1 cellular context compared by ENCODE assay signal in the genomic region with DNA sequence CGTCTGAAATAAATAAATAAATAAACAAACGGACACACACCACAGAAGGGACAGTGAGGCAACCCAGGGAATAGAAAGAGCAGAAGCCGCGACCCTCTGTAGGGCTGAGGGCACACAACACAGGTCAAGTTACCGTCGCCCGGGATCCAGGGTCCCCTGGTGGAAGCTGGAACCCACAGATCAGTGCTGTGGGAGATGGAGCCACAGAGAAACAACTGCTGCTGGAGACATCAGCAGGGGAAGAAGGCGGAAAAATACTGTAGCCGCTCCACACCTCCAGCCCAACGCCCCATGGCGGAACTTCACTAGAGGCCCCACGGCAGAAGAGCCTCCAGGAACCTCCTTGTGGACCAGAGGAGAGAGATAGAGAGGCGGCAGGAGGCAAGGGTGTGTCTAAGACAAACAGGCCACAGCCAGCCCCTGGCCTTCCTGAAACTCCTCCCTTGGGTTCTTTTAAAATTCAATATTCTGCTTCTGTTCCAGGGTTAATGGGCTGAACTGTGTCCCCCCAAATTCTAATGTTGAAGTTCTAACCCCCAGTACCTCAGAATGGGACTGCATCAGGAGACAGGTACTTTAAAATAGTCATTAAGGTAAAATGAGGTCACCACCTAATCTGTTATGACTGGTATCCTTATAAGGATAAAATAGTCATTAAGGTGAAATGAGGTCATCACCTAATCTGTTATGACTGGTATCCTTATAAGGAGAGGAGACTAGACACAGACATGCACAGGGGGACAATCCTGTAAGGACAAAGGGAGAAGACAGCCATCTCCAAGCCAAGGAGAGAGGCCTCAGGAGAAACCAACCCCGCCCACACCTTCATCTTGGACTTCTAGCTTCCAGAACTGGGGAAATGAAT.
TF ChIP-seq lines count a peak whose summit lies in the region.

No MANE protein-coding gene starts in this region.

TF ChIP-seq in K562, 482 proteins besides CTCF, POLR2A, EP300 and RAD21 (continued from another document and continues in another):
- TF ChIP-seq ZBTB33 (CRISPR knock-in tag; IDR thresholded peaks at IDR 0.05): peak; percentile 80
- TF ChIP-seq POLR2H (tag; IDR thresholded peaks at IDR 0.05; ENCODE audit: low read depth): no peak; the same call in 1 of the 2 replicates
- TF ChIP-seq TEAD2 (tag; IDR thresholded peaks at IDR 0.05): no peak
- no peak for TF ChIP-seq WHSC1 (IDR thresholded peaks at IDR 0.05; ENCODE audit: low read length)
- TF ChIP-seq STAT6 (CRISPR knock-in tag; IDR thresholded peaks at IDR 0.05): no peak
- no peak for TF ChIP-seq SRSF1 (IDR thresholded peaks at IDR 0.05; ENCODE audit: low read depth, low read length)
- no peak for TF ChIP-seq ZNF124 (CRISPR knock-in tag; IDR thresholded peaks at IDR 0.05)
- TF ChIP-seq SMC3 (conservative IDR thresholded peaks at IDR 0.05; ENCODE audit: insufficient read depth, low read depth, low read length): no peak
- no peak for TF ChIP-seq MITF (IDR thresholded peaks at IDR 0.05)
- no peak for TF ChIP-seq ZBTB1 (CRISPR knock-in tag; IDR thresholded peaks at IDR 0.05; ENCODE audit: borderline replicate concordance, low read depth)
- TF ChIP-seq MECOM (CRISPR knock-in tag; IDR thresholded peaks at IDR 0.05): no peak
- no peak for TF ChIP-seq ZNF24 (IDR thresholded peaks at IDR 0.05)
- TF ChIP-seq MYNN (IDR thresholded peaks at IDR 0.05): no peak
- TF ChIP-seq MYNN (CRISPR knock-in tag; IDR thresholded peaks at IDR 0.05): no peak
- no peak for TF ChIP-seq SIRT6 (IDR thresholded peaks at IDR 0.05; ENCODE audit: low read depth, low read length)
- TF ChIP-seq, protein P1, sequence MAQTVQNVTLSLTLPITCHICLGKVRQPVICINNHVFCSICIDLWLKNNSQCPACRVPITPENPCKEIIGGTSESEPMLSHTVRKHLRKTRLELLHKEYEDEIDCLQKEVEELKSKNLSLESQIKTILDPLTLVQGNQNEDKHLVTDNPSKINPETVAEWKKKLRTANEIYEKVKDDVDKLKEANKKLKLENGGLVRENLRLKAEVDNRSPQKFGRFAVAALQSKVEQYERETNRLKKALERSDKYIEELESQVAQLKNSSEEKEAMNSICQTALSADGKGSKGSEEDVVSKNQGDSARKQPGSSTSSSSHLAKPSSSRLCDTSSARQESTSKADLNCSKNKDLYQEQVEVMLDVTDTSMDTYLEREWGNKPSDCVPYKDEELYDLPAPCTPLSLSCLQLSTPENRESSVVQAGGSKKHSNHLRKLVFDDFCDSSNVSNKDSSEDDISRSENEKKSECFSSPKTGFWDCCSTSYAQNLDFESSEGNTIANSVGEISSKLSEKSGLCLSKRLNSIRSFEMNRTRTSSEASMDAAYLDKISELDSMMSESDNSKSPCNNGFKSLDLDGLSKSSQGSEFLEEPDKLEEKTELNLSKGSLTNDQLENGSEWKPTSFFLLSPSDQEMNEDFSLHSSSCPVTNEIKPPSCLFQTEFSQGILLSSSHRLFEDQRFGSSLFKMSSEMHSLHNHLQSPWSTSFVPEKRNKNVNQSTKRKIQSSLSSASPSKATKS (CRISPR knock-in tag; IDR thresholded peaks at IDR 0.05): no peak
- TF ChIP-seq ZBTB49 (CRISPR knock-in tag; IDR thresholded peaks at IDR 0.05; ENCODE audit: borderline replicate concordance): no peak
- TF ChIP-seq RBFOX2 (IDR thresholded peaks at IDR 0.05; ENCODE audit: low read depth, low read length): 0 out of 2 replicates have a peak, but pooled peaks have one; percentile 22
- TF ChIP-seq OTX1 (CRISPR knock-in tag; IDR thresholded peaks at IDR 0.05): no peak
- TF ChIP-seq XRCC3 (IDR thresholded peaks at IDR 0.05): no peak
- no peak for TF ChIP-seq CCAR2 (IDR thresholded peaks at IDR 0.05; ENCODE audit: low read depth, low read length)
- no peak for TF ChIP-seq KAT7 (CRISPR knock-in tag; IDR thresholded peaks at IDR 0.05; ENCODE audit: borderline replicate concordance)
- TF ChIP-seq ETS2 (tag; IDR thresholded peaks at IDR 0.05; ENCODE audit: borderline replicate concordance, poor library complexity, severe bottlenecking): no peak
- peak; percentile 57; the same call in 1 of the 2 replicates for TF ChIP-seq ZEB2 (IDR thresholded peaks at IDR 0.05)
- no peak for TF ChIP-seq GABPB2 (CRISPR knock-in tag; conservative IDR thresholded peaks at IDR 0.05)
- TF ChIP-seq CCNT2 (IDR thresholded peaks at IDR 0.05; ENCODE audit: borderline replicate concordance, extremely low read depth, insufficient read length, low read depth, low read length): no peak
- peak; percentile 78 for TF ChIP-seq JUND (IDR thresholded peaks at IDR 0.05; ENCODE audit: borderline replicate concordance, low read depth, low read length)
- TF ChIP-seq JUND (tag; IDR thresholded peaks at IDR 0.05; ENCODE audit: borderline replicate concordance, low read depth, low read length): peak; percentile 97
- TF ChIP-seq ZKSCAN1 (IDR thresholded peaks at IDR 0.05; ENCODE audit: low read depth, low read length): no peak
- no peak for TF ChIP-seq POLR2AphosphoS2 (IDR thresholded peaks at IDR 0.05; ENCODE audit: low read length)
- TF ChIP-seq TARDBP (IDR thresholded peaks at IDR 0.05): no peak
- TF ChIP-seq CEBPG (CRISPR knock-in tag; IDR thresholded peaks at IDR 0.05): no peak
- TF ChIP-seq CEBPG (tag; conservative IDR thresholded peaks at IDR 0.05 in 1 of 2, IDR thresholded peaks at IDR 0.05 in 1 of 2): no peak
- TF ChIP-seq DPF2 (IDR thresholded peaks at IDR 0.05): peak; percentile 52
- no peak for TF ChIP-seq ZNF696 (CRISPR knock-in tag; conservative IDR thresholded peaks at IDR 0.05)
- no peak for TF ChIP-seq CBX3 (IDR thresholded peaks at IDR 0.05; ENCODE audit: borderline replicate concordance in 1 of 2, low read length in 2 of 2)
- TF ChIP-seq ZNF143 (CRISPR knock-in tag; IDR thresholded peaks at IDR 0.05): no peak
- TF ChIP-seq, protein P2, sequence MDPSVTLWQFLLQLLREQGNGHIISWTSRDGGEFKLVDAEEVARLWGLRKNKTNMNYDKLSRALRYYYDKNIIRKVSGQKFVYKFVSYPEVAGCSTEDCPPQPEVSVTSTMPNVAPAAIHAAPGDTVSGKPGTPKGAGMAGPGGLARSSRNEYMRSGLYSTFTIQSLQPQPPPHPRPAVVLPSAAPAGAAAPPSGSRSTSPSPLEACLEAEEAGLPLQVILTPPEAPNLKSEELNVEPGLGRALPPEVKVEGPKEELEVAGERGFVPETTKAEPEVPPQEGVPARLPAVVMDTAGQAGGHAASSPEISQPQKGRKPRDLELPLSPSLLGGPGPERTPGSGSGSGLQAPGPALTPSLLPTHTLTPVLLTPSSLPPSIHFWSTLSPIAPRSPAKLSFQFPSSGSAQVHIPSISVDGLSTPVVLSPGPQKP (CRISPR knock-in tag; IDR thresholded peaks at IDR 0.05): no peak
- no peak for TF ChIP-seq ZNF354B (CRISPR knock-in tag; IDR thresholded peaks at IDR 0.05)
- TF ChIP-seq XRCC5 (IDR thresholded peaks at IDR 0.05; ENCODE audit: low read depth, low read length): no peak
- no peak for TF ChIP-seq ZBED1 (IDR thresholded peaks at IDR 0.05)
- no peak for TF ChIP-seq TCF15 (CRISPR knock-in tag; IDR thresholded peaks at IDR 0.05)
- TF ChIP-seq HDAC2 (IDR thresholded peaks at IDR 0.05): 0 out of 2 replicates have a peak, but pooled peaks have one; percentile 11
- no peak for TF ChIP-seq KDM1A (IDR thresholded peaks at IDR 0.05)
- peak; percentile 55 for TF ChIP-seq NCOR1 (IDR thresholded peaks at IDR 0.05)
- TF ChIP-seq XRCC4 (IDR thresholded peaks at IDR 0.05; ENCODE audit: extremely low read depth, insufficient read depth, insufficient read length): no peak
- no peak for TF ChIP-seq TFE3 (CRISPR knock-in tag; IDR thresholded peaks at IDR 0.05)
- TF ChIP-seq FOXJ2 (tag; IDR thresholded peaks at IDR 0.05): 0 out of 2 replicates have a peak, but pooled peaks have one; percentile 51
- TF ChIP-seq FOXA3 (CRISPR knock-in tag; conservative IDR thresholded peaks at IDR 0.05 in 1 of 2, IDR thresholded peaks at IDR 0.05 in 1 of 2): no peak
- no peak for TF ChIP-seq NFE2L1 (tag; IDR thresholded peaks at IDR 0.05; ENCODE audit: borderline replicate concordance, low read depth)
- no peak for TF ChIP-seq HDAC6 (IDR thresholded peaks at IDR 0.05; ENCODE audit: low read depth, low read length)
- no peak for TF ChIP-seq TOE1 (IDR thresholded peaks at IDR 0.05; ENCODE audit: borderline replicate concordance)
- no peak for TF ChIP-seq TOE1 (CRISPR knock-in tag; IDR thresholded peaks at IDR 0.05; ENCODE audit: borderline replicate concordance, low read depth)
- TF ChIP-seq, protein P3, sequence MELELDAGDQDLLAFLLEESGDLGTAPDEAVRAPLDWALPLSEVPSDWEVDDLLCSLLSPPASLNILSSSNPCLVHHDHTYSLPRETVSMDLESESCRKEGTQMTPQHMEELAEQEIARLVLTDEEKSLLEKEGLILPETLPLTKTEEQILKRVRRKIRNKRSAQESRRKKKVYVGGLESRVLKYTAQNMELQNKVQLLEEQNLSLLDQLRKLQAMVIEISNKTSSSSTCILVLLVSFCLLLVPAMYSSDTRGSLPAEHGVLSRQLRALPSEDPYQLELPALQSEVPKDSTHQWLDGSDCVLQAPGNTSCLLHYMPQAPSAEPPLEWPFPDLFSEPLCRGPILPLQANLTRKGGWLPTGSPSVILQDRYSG (tag; conservative IDR thresholded peaks at IDR 0.05; ENCODE audit: low read depth): no peak
- TF ChIP-seq ARNT (IDR thresholded peaks at IDR 0.05): no peak
- TF ChIP-seq CBX1 (IDR thresholded peaks at IDR 0.05; ENCODE audit: low read depth): no peak
